21 cellular contexts compared by ENCODE assay signal in genomic region chr12:68901551-68901950, GRCh38. TPM values are rescaled to one million over a fixed set of nuclear protein-coding genes. Genes with fewer than 3 reads are reported as not detected.
DNase-seq lines count a peak whose midpoint lies in the region; ATAC-seq and TF ChIP-seq lines count a peak whose summit lies in the region.
"Had no signal": no experiment of that assay in that cellular context is flagged by ENCODE, and none has a peak within 500 bp of the region (broad histone marks: within the 10 kb centered on the region; RNA-seq: fewer than 3 reads in every experiment).

No MANE protein-coding gene starts in this region.

- H3K4me3 ChIP-seq in body of pancreas: no peak overlapping the region
- no peak overlapping the region for H3K4me3 ChIP-seq in gastroesophageal sphincter
- H3K4me3 ChIP-seq: BLaER1 had no signal

- H3K36me3 Mint-ChIP-seq in memory B cell (no peaks in the 10 kb centered on the region), nephron (ENCODE audit: low read depth) (peaks cover 7% of the 10 kb centered on the region)
- no peaks in the 10 kb centered on the region for H3K36me3 Mint-ChIP-seq in stimulated activated memory B cell treated with anti-CD40 and anti-IgM and Interleukin-4, amounts not matched to agents 10 μg/mL and 1 μg/mL and 100 μg/mL, for 72 hours
- H3K36me3 Mint-ChIP-seq: CD4-positive, CD25-positive, alpha-beta regulatory T cell; CD8-positive, alpha-beta T cell had no signal

- H3K4me1 Mint-ChIP-seq in memory B cell: peaks cover 38% of the 10 kb centered on the region
- H3K4me1 Mint-ChIP-seq in nephron: peaks cover 14% of the 10 kb centered on the region
- H3K4me1 Mint-ChIP-seq in stimulated activated memory B cell treated with anti-CD40 and anti-IgM and Interleukin-4, amounts not matched to agents 10 μg/mL and 1 μg/mL and 100 μg/mL, for 72 hours: peaks cover 52% of the 10 kb centered on the region
- H3K4me1 Mint-ChIP-seq: CD4-positive, CD25-positive, alpha-beta regulatory T cell had no signal

- no peak for TF ChIP-seq EP300 in gastroesophageal sphincter (IDR thresholded peaks at IDR 0.05)

- H3K27ac Mint-ChIP-seq in memory B cell: peak overlapping the region; percentile 71
- H3K27ac Mint-ChIP-seq in nephron: peak overlapping the region; percentile 40 to 76 (median 69)
- H3K27ac Mint-ChIP-seq in stimulated activated memory B cell treated with anti-CD40 and anti-IgM and Interleukin-4, amounts not matched to agents 10 μg/mL and 1 μg/mL and 100 μg/mL, for 72 hours: peak overlapping the region; percentile 14
- H3K27ac Mint-ChIP-seq: CD8-positive, alpha-beta T cell had no signal

- H3K27me3 Mint-ChIP-seq in memory B cell: no peaks in the 10 kb centered on the region
- peaks cover 5% of the 10 kb centered on the region for H3K27me3 Mint-ChIP-seq in nephron (ENCODE audit: low read depth)
- H3K27me3 Mint-ChIP-seq in stimulated activated memory B cell treated with anti-CD40 and anti-IgM and Interleukin-4, amounts not matched to agents 10 μg/mL and 1 μg/mL and 100 μg/mL, for 72 hours: no peaks in the 10 kb centered on the region
- H3K27me3 Mint-ChIP-seq: CD4-positive, CD25-positive, alpha-beta regulatory T cell had no signal

- H3K9me3 ChIP-seq in body of pancreas (no peaks in the 10 kb centered on the region), gastroesophageal sphincter (no peaks in the 10 kb centered on the region)
- H3K9me3 ChIP-seq: Caco-2 had no signal

- H3K4me3 Mint-ChIP-seq in memory B cell: no peak overlapping the region
- no peak overlapping the region for H3K4me3 Mint-ChIP-seq in nephron
- H3K4me3 Mint-ChIP-seq in stimulated activated memory B cell treated with anti-CD40 and anti-IgM and Interleukin-4, amounts not matched to agents 10 μg/mL and 1 μg/mL and 100 μg/mL, for 72 hours: no peak overlapping the region
- H3K4me3 Mint-ChIP-seq: CD4-positive, CD25-positive, alpha-beta regulatory T cell; CD8-positive, alpha-beta T cell had no signal

- 81 to 88% methylated on average over 2 of the region's 2 CpGs for WGBS in body of pancreas, 2 donors
- WGBS in gastroesophageal sphincter (ENCODE audit: low coverage in 1 of 2), 2 donors: 80 to 83% methylated on average over 1 to 2 of the region's 2 CpGs

- no peak overlapping the region for H3K27ac ChIP-seq in body of pancreas
- no peak overlapping the region for H3K27ac ChIP-seq in gastroesophageal sphincter
- H3K27ac ChIP-seq: BLaER1, C4-2B had no signal

- H3K9me3 Mint-ChIP-seq in memory B cell (no peaks in the 10 kb centered on the region), nephron (no peaks in the 10 kb centered on the region)
- H3K9me3 Mint-ChIP-seq in stimulated activated memory B cell treated with anti-CD40 and anti-IgM and Interleukin-4, amounts not matched to agents 10 μg/mL and 1 μg/mL and 100 μg/mL, for 72 hours: peaks cover 2% of the 10 kb centered on the region
- H3K9me3 Mint-ChIP-seq: CD4-positive, CD25-positive, alpha-beta regulatory T cell; CD8-positive, alpha-beta T cell had no signal

- H3K4me1 ChIP-seq in body of pancreas (peaks cover 46% of the 10 kb centered on the region), gastroesophageal sphincter (no peaks in the 10 kb centered on the region)
- H3K4me1 ChIP-seq: Caco-2 had no signal

- H3K27me3 ChIP-seq in body of pancreas: no peaks in the 10 kb centered on the region
- no peaks in the 10 kb centered on the region for H3K27me3 ChIP-seq in gastroesophageal sphincter
- H3K27me3 ChIP-seq: BLaER1 had no signal

- TF ChIP-seq POLR2A in body of pancreas (IDR thresholded peaks at IDR 0.05) (no peak), gastroesophageal sphincter (IDR thresholded peaks at IDR 0.05) (no peak)

- TF ChIP-seq CTCF in nephron (IDR thresholded peaks at IDR 0.05; ENCODE audit: unreplicated experiment in 3 of 3) (no peak), body of pancreas (IDR thresholded peaks at IDR 0.05) (no peak), gastroesophageal sphincter (IDR thresholded peaks at IDR 0.05) (no peak)

- ATAC-seq in memory B cell (ENCODE audit: low read depth) (no peak), body of pancreas (no peak), sciatic nerve (no peak), GM21367 (IDR thresholded peaks at IDR 0.05; ENCODE audit: unreplicated experiment) (no peak), gastroesophageal sphincter (no peak)
- no peak for ATAC-seq in stimulated activated memory B cell treated with anti-CD40 and anti-IgM and Interleukin-4, amounts not matched to agents 10 μg/mL and 1 μg/mL and 100 μg/mL, for 72 hours
- ATAC-seq: CD8-positive, alpha-beta T cell had no signal

- no peaks in the 10 kb centered on the region for H3K36me3 ChIP-seq in body of pancreas (replicated peaks in 1 of 2; ENCODE audit: insufficient read depth in 1 of 2, low read depth in 2 of 2)
- H3K36me3 ChIP-seq in gastroesophageal sphincter: no peaks in the 10 kb centered on the region
- H3K36me3 ChIP-seq: BLaER1 had no signal

- DNase-seq in islet precursor cell (peak; percentile 14), memory B cell (ENCODE audit: low spot score in 2 of 2) (no peak), body of pancreas (no peak), sciatic nerve (ENCODE audit: low spot score) (no peak)
- DNase-seq: Caco-2; CD4-positive, CD25-positive, alpha-beta regulatory T cell; CD8-positive, alpha-beta T cell; DMS153; DND-41; EL; GDM1; GOT3; H7; HCEC 1CT had no signal

- intact Hi-C loops in body of pancreas (cut with DNase I) (no loop called here), sciatic nerve (cut with DNase I) (no loop called here)

RNA-seq across cellular contexts. Expression of gene CPM, which starts 31.4 kb away (rescaled TPM):
- total RNA-seq in body of pancreas (10 to 100 TPM; 34.6 to 35.0 TPM), sciatic nerve (32.5 TPM), gastroesophageal sphincter (10 to 100 TPM; 24.9 to 57.3 (median 50.5) TPM)
- total RNA-seq: A172 had no signal

Comparison
In these comparisons a context has a peak if more than half of its experiments do, and no peak if none do; other contexts are left out.
1. H3K27ac Mint-ChIP-seq: peak in every context shown above with its lines; median percentile 71 in memory B cell; 69 in nephron; 14 in stimulated activated memory B cell treated with anti-CD40 and anti-IgM and Interleukin-4, amounts not matched to agents 10 μg/mL and 1 μg/mL and 100 μg/mL, for 72 hours.